1 cellular context compared by ENCODE assay signal in genomic region chr17:35499548-35499947, GRCh38.
TF ChIP-seq lines count a peak whose summit lies in the region.

No MANE protein-coding gene starts in this region.

TF ChIP-seq in A549, 52 proteins besides CTCF, POLR2A, EP300 and RAD21:
- TF ChIP-seq FOXS1 (CRISPR knock-in tag; IDR thresholded peaks at IDR 0.05) (no peak), POLR2AphosphoS2 (conservative IDR thresholded peaks at IDR 0.05; ENCODE audit: low read length) (no peak), NPAS2 (CRISPR knock-in tag; IDR thresholded peaks at IDR 0.05; ENCODE audit: borderline replicate concordance) (no peak), ESRRA (IDR thresholded peaks at IDR 0.05; ENCODE audit: borderline replicate concordance, low read length) (no peak), HDAC2 (IDR thresholded peaks at IDR 0.05) (no peak), JUNB (IDR thresholded peaks at IDR 0.05) (no peak), ZNF302 (CRISPR knock-in tag; IDR thresholded peaks at IDR 0.05) (no peak), MYC (IDR thresholded peaks at IDR 0.05; ENCODE audit: borderline replicate concordance, low read length) (no peak), SMC3 (IDR thresholded peaks at IDR 0.05) (no peak), HOXA7 (CRISPR knock-in tag; IDR thresholded peaks at IDR 0.05) (no peak), ZC3H11A (IDR thresholded peaks at IDR 0.05) (no peak), JUN (IDR thresholded peaks at IDR 0.05) (no peak), E2F6 (IDR thresholded peaks at IDR 0.05; ENCODE audit: borderline replicate concordance, low read depth) (no peak), CBX2 (IDR thresholded peaks at IDR 0.05; ENCODE audit: borderline replicate concordance, low read depth) (no peak)
